In genomic region chr14:34067587-34067986, GRCh38 we compare ENCODE assay signal across 17 cellular contexts.
"Had no signal": no experiment of that assay in that cellular context is flagged by ENCODE, and none has a peak within 500 bp of the region (broad histone marks: within the 10 kb centered on the region; RNA-seq: fewer than 3 reads in every experiment).

No MANE protein-coding gene starts in this region.

- DNase-seq: Karpas-422, KG1, MG63, NCI-H1092, NCI-H1105 treated with DMSO at 0.1 percent for 48 hours, NCI-H1417 treated with DMSO at 0.1 percent for 48 hours, NCI-H146, NCI-H1694 treated with DMSO at 0.1 percent for 48 hours, NCI-H1930, NCI-H2081, NCI-H526, Right ventricle myocardium superior, RPMI8226, SIG-M5 had no signal

- H3K27me3 ChIP-seq: MG63, SJSA1 had no signal

- H3K9me3 ChIP-seq: MG63, SJSA1 had no signal

- H3K36me3 ChIP-seq: MG63, SJSA1 had no signal

- H3K4me1 ChIP-seq: SJSA1 had no signal

- H3K4me3 ChIP-seq: MG63, SJSA1, SK-N-MC had no signal

- H3K27ac ChIP-seq: HL-60, SJSA1, SK-N-MC had no signal
